1 cellular context compared by ENCODE assay signal in the genomic region with DNA sequence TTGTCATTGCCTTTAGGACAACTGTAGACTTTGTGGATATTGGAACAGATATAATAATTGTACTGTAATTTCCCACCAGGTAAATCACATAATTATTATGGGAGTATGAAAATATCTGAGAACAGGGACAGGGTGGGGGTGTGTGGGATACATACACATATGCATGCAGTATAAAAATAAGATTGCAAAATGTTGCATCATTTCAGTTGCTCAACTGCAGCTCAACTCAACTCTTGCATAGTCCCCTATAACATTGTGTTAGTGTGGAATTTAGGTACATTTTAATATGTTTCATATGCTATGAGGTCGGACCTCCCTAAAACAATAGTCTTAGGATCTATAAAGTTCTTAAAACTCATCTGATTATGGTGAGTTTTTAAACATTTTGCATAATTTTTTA.
TF ChIP-seq lines count a peak whose summit lies in the region.

No MANE protein-coding gene starts in this region.

TF ChIP-seq in HEK293, 187 proteins besides CTCF, POLR2A, EP300 and RAD21:
- TF ChIP-seq, protein P1, sequence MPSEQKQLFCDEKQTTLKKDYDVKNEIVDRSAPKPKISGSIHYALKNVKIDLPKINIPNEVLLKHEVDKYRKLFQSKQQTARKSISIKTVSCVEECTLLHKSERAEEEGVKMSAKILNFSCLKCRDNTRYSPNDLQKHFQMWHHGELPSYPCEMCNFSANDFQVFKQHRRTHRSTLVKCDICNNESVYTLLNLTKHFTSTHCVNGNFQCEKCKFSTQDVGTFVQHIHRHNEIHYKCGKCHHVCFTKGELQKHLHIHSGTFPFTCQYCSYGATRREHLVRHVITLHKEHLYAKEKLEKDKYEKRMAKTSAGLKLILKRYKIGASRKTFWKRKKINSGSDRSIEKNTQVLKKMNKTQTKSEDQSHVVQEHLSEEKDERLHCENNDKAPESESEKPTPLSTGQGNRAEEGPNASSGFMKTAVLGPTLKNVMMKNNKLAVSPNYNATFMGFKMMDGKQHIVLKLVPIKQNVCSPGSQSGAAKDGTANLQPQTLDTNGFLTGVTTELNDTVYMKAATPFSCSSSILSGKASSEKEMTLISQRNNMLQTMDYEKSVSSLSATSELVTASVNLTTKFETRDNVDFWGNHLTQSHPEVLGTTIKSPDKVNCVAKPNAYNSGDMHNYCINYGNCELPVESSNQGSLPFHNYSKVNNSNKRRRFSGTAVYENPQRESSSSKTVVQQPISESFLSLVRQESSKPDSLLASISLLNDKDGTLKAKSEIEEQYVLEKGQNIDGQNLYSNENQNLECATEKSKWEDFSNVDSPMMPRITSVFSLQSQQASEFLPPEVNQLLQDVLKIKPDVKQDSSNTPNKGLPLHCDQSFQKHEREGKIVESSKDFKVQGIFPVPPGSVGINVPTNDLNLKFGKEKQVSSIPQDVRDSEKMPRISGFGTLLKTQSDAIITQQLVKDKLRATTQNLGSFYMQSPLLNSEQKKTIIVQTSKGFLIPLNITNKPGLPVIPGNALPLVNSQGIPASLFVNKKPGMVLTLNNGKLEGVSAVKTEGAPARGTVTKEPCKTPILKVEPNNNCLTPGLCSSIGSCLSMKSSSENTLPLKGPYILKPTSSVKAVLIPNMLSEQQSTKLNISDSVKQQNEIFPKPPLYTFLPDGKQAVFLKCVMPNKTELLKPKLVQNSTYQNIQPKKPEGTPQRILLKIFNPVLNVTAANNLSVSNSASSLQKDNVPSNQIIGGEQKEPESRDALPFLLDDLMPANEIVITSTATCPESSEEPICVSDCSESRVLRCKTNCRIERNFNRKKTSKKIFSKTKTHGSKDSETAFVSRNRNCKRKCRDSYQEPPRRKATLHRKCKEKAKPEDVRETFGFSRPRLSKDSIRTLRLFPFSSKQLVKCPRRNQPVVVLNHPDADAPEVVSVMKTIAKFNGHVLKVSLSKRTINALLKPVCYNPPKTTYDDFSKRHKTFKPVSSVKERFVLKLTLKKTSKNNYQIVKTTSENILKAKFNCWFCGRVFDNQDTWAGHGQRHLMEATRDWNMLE (tag by site-specific recombination; conservative IDR thresholded peaks at IDR 0.05; ENCODE audit: low read depth) = 0 out of 2 replicates have a peak, but pooled peaks have one; percentile 31
- TF ChIP-seq ZNF521 (tag by site-specific recombination; IDR thresholded peaks at IDR 0.05) (no peak), ZNF791 (tag by site-specific recombination; IDR thresholded peaks at IDR 0.05) (no peak), ZNF391 (tag by site-specific recombination; IDR thresholded peaks at IDR 0.05; ENCODE audit: borderline replicate concordance, low read depth) (no peak), ZFHX2 (tag by site-specific recombination; conservative IDR thresholded peaks at IDR 0.05) (no peak), GLIS2 (tag by site-specific recombination; IDR thresholded peaks at IDR 0.05) (no peak)
- TF ChIP-seq, protein P2, sequence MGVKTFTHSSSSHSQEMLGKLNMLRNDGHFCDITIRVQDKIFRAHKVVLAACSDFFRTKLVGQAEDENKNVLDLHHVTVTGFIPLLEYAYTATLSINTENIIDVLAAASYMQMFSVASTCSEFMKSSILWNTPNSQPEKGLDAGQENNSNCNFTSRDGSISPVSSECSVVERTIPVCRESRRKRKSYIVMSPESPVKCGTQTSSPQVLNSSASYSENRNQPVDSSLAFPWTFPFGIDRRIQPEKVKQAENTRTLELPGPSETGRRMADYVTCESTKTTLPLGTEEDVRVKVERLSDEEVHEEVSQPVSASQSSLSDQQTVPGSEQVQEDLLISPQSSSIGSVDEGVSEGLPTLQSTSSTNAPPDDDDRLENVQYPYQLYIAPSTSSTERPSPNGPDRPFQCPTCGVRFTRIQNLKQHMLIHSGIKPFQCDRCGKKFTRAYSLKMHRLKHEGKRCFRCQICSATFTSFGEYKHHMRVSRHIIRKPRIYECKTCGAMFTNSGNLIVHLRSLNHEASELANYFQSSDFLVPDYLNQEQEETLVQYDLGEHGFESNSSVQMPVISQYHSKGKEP (tag by site-specific recombination; IDR thresholded peaks at IDR 0.05) = peak; percentile 48; the same call in 1 of the 2 replicates
- TF ChIP-seq, protein P3, sequence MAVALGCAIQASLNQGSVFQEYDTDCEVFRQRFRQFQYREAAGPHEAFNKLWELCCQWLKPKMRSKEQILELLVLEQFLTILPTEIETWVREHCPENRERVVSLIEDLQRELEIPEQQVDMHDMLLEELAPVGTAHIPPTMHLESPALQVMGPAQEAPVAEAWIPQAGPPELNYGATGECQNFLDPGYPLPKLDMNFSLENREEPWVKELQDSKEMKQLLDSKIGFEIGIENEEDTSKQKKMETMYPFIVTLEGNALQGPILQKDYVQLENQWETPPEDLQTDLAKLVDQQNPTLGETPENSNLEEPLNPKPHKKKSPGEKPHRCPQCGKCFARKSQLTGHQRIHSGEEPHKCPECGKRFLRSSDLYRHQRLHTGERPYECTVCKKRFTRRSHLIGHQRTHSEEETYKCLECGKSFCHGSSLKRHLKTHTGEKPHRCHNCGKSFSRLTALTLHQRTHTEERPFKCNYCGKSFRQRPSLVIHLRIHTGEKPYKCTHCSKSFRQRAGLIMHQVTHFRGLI (tag by site-specific recombination; IDR thresholded peaks at IDR 0.05) = no peak
